In genomic region chr4:185359767-185360446, GRCh38 we compare ENCODE assay signal across 1 cellular context.
TF ChIP-seq lines count a peak whose summit lies in the region.

No MANE protein-coding gene starts in this region.

TF ChIP-seq in K562, 482 proteins besides CTCF, POLR2A, EP300 and RAD21 (continued from another document):
- TF ChIP-seq IRF1 (CRISPR knock-in tag; IDR thresholded peaks at IDR 0.05; ENCODE audit: borderline replicate concordance) (no peak), ZNF407 (IDR thresholded peaks at IDR 0.05; ENCODE audit: low read depth) (no peak), CC2D1A (IDR thresholded peaks at IDR 0.05) (no peak), NR4A1 (CRISPR knock-in tag; IDR thresholded peaks at IDR 0.05) (no peak), NR4A1 (tag; IDR thresholded peaks at IDR 0.05) (0 out of 2 replicates have a peak, but pooled peaks have one; percentile 35), FOXA1 (IDR thresholded peaks at IDR 0.05; ENCODE audit: borderline replicate concordance) (no peak), ZNF280A (IDR thresholded peaks at IDR 0.05; ENCODE audit: low read depth, partially characterized antibody) (no peak), MITF (IDR thresholded peaks at IDR 0.05) (no peak; the same call in 1 of the 2 replicates), ZNF507 (tag; conservative IDR thresholded peaks at IDR 0.05) (no peak), SREBF1 (IDR thresholded peaks at IDR 0.05; ENCODE audit: borderline replicate concordance, low read depth, low read length) (no peak), JUN (IDR thresholded peaks at IDR 0.05; ENCODE audit: borderline replicate concordance, low read depth, low read length) (peak; percentile 87), JUN (CRISPR knock-in tag; IDR thresholded peaks at IDR 0.05; ENCODE audit: borderline replicate concordance) (no peak), ZNF408 (CRISPR knock-in tag; IDR thresholded peaks at IDR 0.05; ENCODE audit: low read depth) (no peak), PCBP1 (IDR thresholded peaks at IDR 0.05; ENCODE audit: low read depth, low read length, poor library complexity, severe bottlenecking) (no peak), MBD2 (IDR thresholded peaks at IDR 0.05; ENCODE audit: borderline replicate concordance, low read depth) (no peak), HNRNPH1 (optimal IDR thresholded peaks at IDR 0.05; ENCODE audit: low read depth, low read length) (no peak), ZNF740 (CRISPR knock-in tag; IDR thresholded peaks at IDR 0.05) (no peak), ZNF740 (tag; IDR thresholded peaks at IDR 0.05) (no peak), TCF3 (CRISPR knock-in tag; IDR thresholded peaks at IDR 0.05) (no peak; the same call in 1 of the 2 replicates), RBM17 (IDR thresholded peaks at IDR 0.05; ENCODE audit: borderline replicate concordance, low read depth, low read length) (no peak), KDM4B (IDR thresholded peaks at IDR 0.05; ENCODE audit: borderline replicate concordance in 2 of 2, low read depth in 1 of 2) (no peak), THRAP3 (IDR thresholded peaks at IDR 0.05; ENCODE audit: borderline replicate concordance) (no peak), ATF3 (IDR thresholded peaks at IDR 0.05) (peak; percentile 94), ATF3 (CRISPR knock-in tag; conservative IDR thresholded peaks at IDR 0.05) (peak; percentile 70; the same call in 1 of the 2 replicates), ZNF445 (CRISPR knock-in tag; IDR thresholded peaks at IDR 0.05; ENCODE audit: low read depth) (no peak), FOS (IDR thresholded peaks at IDR 0.05; ENCODE audit: extremely low read depth, insufficient read length) (peak; percentile 36), ATF7 (IDR thresholded peaks at IDR 0.05) (0 out of 2 replicates have a peak, but pooled peaks have one; percentile 40), ZKSCAN1 (IDR thresholded peaks at IDR 0.05; ENCODE audit: low read depth, low read length) (peak; percentile 63; the same call in 1 of the 2 replicates), ARID1B (IDR thresholded peaks at IDR 0.05) (peak; percentile 76), ZNF77 (CRISPR knock-in tag; IDR thresholded peaks at IDR 0.05) (no peak), RUNX1 (IDR thresholded peaks at IDR 0.05; ENCODE audit: low read depth) (no peak), RHOXF2B (CRISPR knock-in tag; conservative IDR thresholded peaks at IDR 0.05) (no peak), ZNF766 (CRISPR knock-in tag; conservative IDR thresholded peaks at IDR 0.05) (no peak; the same call in 1 of the 2 replicates), MYC (IDR thresholded peaks at IDR 0.05; ENCODE audit: low read depth, low read length) (peak; percentile 89), MYC (CRISPR knock-in tag; IDR thresholded peaks at IDR 0.05; ENCODE audit: borderline replicate concordance, low read depth) (no peak), SRSF1 (IDR thresholded peaks at IDR 0.05; ENCODE audit: low read depth, low read length) (no peak), EZH2 (IDR thresholded peaks at IDR 0.05; ENCODE audit: borderline replicate concordance, low read depth, low read length) (no peak), ZBTB17 (CRISPR knock-in tag; IDR thresholded peaks at IDR 0.05) (no peak), ZNF395 (CRISPR knock-in tag; IDR thresholded peaks at IDR 0.05) (no peak), CREB5 (CRISPR knock-in tag; IDR thresholded peaks at IDR 0.05) (no peak)
